Comparison of ENCODE assay signal across 10 cellular contexts in genomic region chr16:4021070-4021779, GRCh38.
DNase-seq lines count a peak whose midpoint lies in the region; ATAC-seq and TF ChIP-seq lines count a peak whose summit lies in the region.
"Had no signal": no experiment of that assay in that cellular context is flagged by ENCODE, and none has a peak within 500 bp of the region (broad histone marks: within the 10 kb centered on the region; RNA-seq: fewer than 3 reads in every experiment).

No MANE protein-coding gene starts in this region.

- no peak for TF ChIP-seq CTCF in GM23338 (conservative IDR thresholded peaks at IDR 0.05; ENCODE audit: low read depth in 2 of 2)
- no peak for TF ChIP-seq CTCF in endodermal cell (conservative IDR thresholded peaks at IDR 0.05)
- TF ChIP-seq CTCF in psoas muscle (IDR thresholded peaks at IDR 0.05), result no peak
- TF ChIP-seq CTCF in right atrium auricular region (IDR thresholded peaks at IDR 0.05), result no peak
- TF ChIP-seq CTCF in sigmoid colon (IDR thresholded peaks at IDR 0.05), result no peak

- intact Hi-C loops in psoas muscle (cut with DNase I) (no loop called here), sigmoid colon (cut with DNase I) (no loop called here)
- intact Hi-C loops in activated CD4-positive, alpha-beta T cell treated with anti-CD3 and anti-CD28 coated beads for 36 hours (cut with DNase I, micrococcal nuclease), result no loop called here

- H3K27me3 ChIP-seq in GM23338 (ENCODE audit: insufficient read depth), result no peaks in the 10 kb centered on the region
- no peaks in the 10 kb centered on the region for H3K27me3 ChIP-seq in endodermal cell (ENCODE audit: control insufficient read depth, insufficient read depth, low read length, poor library complexity, severe bottlenecking)
- H3K27me3 ChIP-seq in psoas muscle (ENCODE audit: insufficient read depth in 3 of 3, low read length in 2 of 3), result no peaks in the 10 kb centered on the region
- no peaks in the 10 kb centered on the region for H3K27me3 ChIP-seq in right atrium auricular region
- no peaks in the 10 kb centered on the region for H3K27me3 ChIP-seq in sigmoid colon

- 77 to 84% methylated on average over 11 to 14 of the region's 14 CpGs for WGBS in endodermal cell (ENCODE audit: insufficient coverage in 1 of 2, insufficient read length in 1 of 2), 2 experiments
- WGBS in psoas muscle, 3 donors, result 66 to 73% (median 68%) methylated on average over 14 of the region's 14 CpGs
- WGBS in sigmoid colon, 2 donors, result 33 to 66% methylated on average over 14 of the region's 14 CpGs

- H3K36me3 Mint-ChIP-seq in GM23338 (ENCODE audit: low read depth) (no peaks in the 10 kb centered on the region), endodermal cell (ENCODE audit: low read depth) (no peaks in the 10 kb centered on the region)
- peaks cover 2% of the 10 kb centered on the region for H3K36me3 Mint-ChIP-seq in activated CD4-positive, alpha-beta T cell treated with anti-CD3 and anti-CD28 coated beads for 36 hours (ENCODE audit: low read depth)

- CTCF ChIA-PET in activated CD4-positive, alpha-beta T cell treated with anti-CD3 and anti-CD28 coated beads for 36 hours (lab: Charles Lee), result no interaction called here

- H3K4me1 Mint-ChIP-seq in GM23338 (peaks cover 9% of the 10 kb centered on the region), endodermal cell (peaks cover 8% of the 10 kb centered on the region)
- peaks cover 5% of the 10 kb centered on the region for H3K4me1 Mint-ChIP-seq in activated CD4-positive, alpha-beta T cell treated with anti-CD3 and anti-CD28 coated beads for 36 hours

- POLR2A ChIA-PET in activated CD4-positive, alpha-beta T cell treated with anti-CD3 and anti-CD28 coated beads for 36 hours (lab: Charles Lee), result no interaction called here

- no peaks in the 10 kb centered on the region for H3K9me3 Mint-ChIP-seq in GM23338
- no peaks in the 10 kb centered on the region for H3K9me3 Mint-ChIP-seq in endodermal cell
- H3K9me3 Mint-ChIP-seq in activated CD4-positive, alpha-beta T cell treated with anti-CD3 and anti-CD28 coated beads for 36 hours (ENCODE audit: low read depth), result no peaks in the 10 kb centered on the region

- H2AFZ ChIP-seq in GM23338, result no peak overlapping the region

- H4K20me1 ChIP-seq in GM23338 (replicated peaks; ENCODE audit: insufficient read depth), result no peaks in the 10 kb centered on the region; the same call in 1 of the 2 replicates

- ATAC-seq in GM23338 (peak; percentile 64), psoas muscle (peak; percentile 28 to 72 (median 64)), GM21367 (IDR thresholded peaks at IDR 0.05; ENCODE audit: unreplicated experiment) (no peak)
- ATAC-seq in activated CD4-positive, alpha-beta T cell treated with anti-CD3 and anti-CD28 coated beads for 36 hours, result no peak

- H3K4me1 ChIP-seq in GM23338 (ENCODE audit: insufficient read depth) (peaks cover 14% of the 10 kb centered on the region), endodermal cell (ENCODE audit: control insufficient read depth, insufficient read depth, low read length) (no peaks in the 10 kb centered on the region), psoas muscle (peaks cover 22% of the 10 kb centered on the region), right atrium auricular region (peaks cover 0 to 11% of the 10 kb centered on the region in 2 donors), sigmoid colon (peaks cover 0 to 18% (median 12%) of the 10 kb centered on the region in 4 donors)

- H3K4me3 Mint-ChIP-seq in GM23338 (no peak overlapping the region), endodermal cell (no peak overlapping the region)
- no peak overlapping the region for H3K4me3 Mint-ChIP-seq in activated CD4-positive, alpha-beta T cell treated with anti-CD3 and anti-CD28 coated beads for 36 hours

- no peaks in the 10 kb centered on the region for H3F3A ChIP-seq in GM23338 (replicated peaks; ENCODE audit: low read depth)

- H3K27ac Mint-ChIP-seq in GM23338, result no peak overlapping the region
- peak overlapping the region; percentile 13 for H3K27ac Mint-ChIP-seq in endodermal cell
- no peak overlapping the region for H3K27ac Mint-ChIP-seq in activated CD4-positive, alpha-beta T cell treated with anti-CD3 and anti-CD28 coated beads for 36 hours

- H3K4me2 ChIP-seq in GM23338, result 0 out of 2 replicates have a peak overlapping the region, but pooled peaks have one; percentile 51

- DNase-seq in GM23338 (ENCODE audit: low spot score), result no peak
- peak; percentile 96 for DNase-seq in NCI-H2196 (lab: John Stamatoyannopoulos, UW; ENCODE audit: unreplicated experiment)
- no peak for DNase-seq in endodermal cell
- DNase-seq in psoas muscle, result no peak
- DNase-seq in right atrium auricular region (ENCODE audit: low spot score), result no peak
- no peak for DNase-seq in sigmoid colon
- DNase-seq in activated CD4-positive, alpha-beta T cell treated with anti-CD3 and anti-CD28 coated beads for 36 hours, result no peak
- DNase-seq: activated CD4-positive, alpha-beta T cell treated with anti-CD3 and anti-CD28 coated beads for 48 hours; glutamatergic neuron had no signal

- no peak for TF ChIP-seq EP300 in sigmoid colon (IDR thresholded peaks at IDR 0.05)

- peaks cover 10% of the 10 kb centered on the region for H3K27me3 Mint-ChIP-seq in GM23338 (ENCODE audit: insufficient read depth, low read depth, poor library complexity)
- H3K27me3 Mint-ChIP-seq in endodermal cell (ENCODE audit: insufficient read depth), result no peaks in the 10 kb centered on the region
- H3K27me3 Mint-ChIP-seq in activated CD4-positive, alpha-beta T cell treated with anti-CD3 and anti-CD28 coated beads for 36 hours, result no peaks in the 10 kb centered on the region

- no peak for TF ChIP-seq POLR2A in sigmoid colon (IDR thresholded peaks at IDR 0.05)

- H3K9me3 ChIP-seq in endodermal cell (ENCODE audit: control insufficient read depth, low read length) (no peaks in the 10 kb centered on the region), psoas muscle (no peaks in the 10 kb centered on the region), right atrium auricular region (no peaks in the 10 kb centered on the region), sigmoid colon (no peaks in the 10 kb centered on the region)

- no peak overlapping the region for H3K4me3 ChIP-seq in GM23338
- no peak overlapping the region for H3K4me3 ChIP-seq in endodermal cell (ENCODE audit: low read length)
- no peak overlapping the region for H3K4me3 ChIP-seq in psoas muscle
- H3K4me3 ChIP-seq in right atrium auricular region, result no peak overlapping the region
- H3K4me3 ChIP-seq in sigmoid colon, result no peak overlapping the region

- H3K36me3 ChIP-seq in GM23338 (ENCODE audit: insufficient read depth), result no peaks in the 10 kb centered on the region
- H3K36me3 ChIP-seq in endodermal cell (ENCODE audit: control insufficient read depth, insufficient read depth, low read length), result no peaks in the 10 kb centered on the region
- no peaks in the 10 kb centered on the region for H3K36me3 ChIP-seq in psoas muscle (ENCODE audit: insufficient read depth in 1 of 2, low read depth in 1 of 2)
- no peaks in the 10 kb centered on the region for H3K36me3 ChIP-seq in right atrium auricular region
- H3K36me3 ChIP-seq in sigmoid colon, result no peaks in the 10 kb centered on the region

- no peak overlapping the region for H3K9ac ChIP-seq in endodermal cell (ENCODE audit: extremely low read depth, low read length, poor library complexity, severe bottlenecking)

- H3K27ac ChIP-seq in GM23338 (ENCODE audit: low read depth) (0 out of 2 replicates have a peak overlapping the region, but pooled peaks have one; percentile 59), endodermal cell (ENCODE audit: low read depth, low read length) (no peak overlapping the region), psoas muscle (peak overlapping the region; percentile 50), right atrium auricular region (no peak overlapping the region), sigmoid colon (no peak overlapping the region)

- H3K9me2 ChIP-seq in GM23338 (ENCODE audit: insufficient read depth), result no peaks in the 10 kb centered on the region

- H3K79me2 ChIP-seq in GM23338 (replicated peaks; ENCODE audit: insufficient read depth), result no peaks in the 10 kb centered on the region

TF ChIP-seq in GM23338, 12 proteins besides CTCF, POLR2A, EP300 and RAD21 (continues in another document):
- TF ChIP-seq ZNF331 (CRISPR knock-in tag; IDR thresholded peaks at IDR 0.05; ENCODE audit: low read depth) (no peak), ETS1 (IDR thresholded peaks at IDR 0.05) (no peak), POLR2AphosphoS5 (IDR thresholded peaks at IDR 0.05; ENCODE audit: low read depth) (no peak)

Comparison
In these comparisons a context has a peak if more than half of its experiments do, and no peak if none do; other contexts are left out.
1. ATAC-seq: peak in GM23338 (single experiment) and psoas muscle (4 of 4); none in GM21367 (single experiment) and activated CD4-positive, alpha-beta T cell treated with anti-CD3 and anti-CD28 coated beads for 36 hours (single experiment).
2. H3K27ac ChIP-seq: peak in GM23338 (single experiment) and psoas muscle (single experiment); none in endodermal cell (single experiment), right atrium auricular region (0 of 2) and sigmoid colon (0 of 4).